Comparison of ENCODE assay signal across 15 cellular contexts in genomic region chr4:14152834-14153519, GRCh38.
DNase-seq lines count a peak whose midpoint lies in the region; ATAC-seq and TF ChIP-seq lines count a peak whose summit lies in the region.
"Had no signal": no experiment of that assay in that cellular context is flagged by ENCODE, and none has a peak within 500 bp of the region (broad histone marks: within the 10 kb centered on the region; RNA-seq: fewer than 3 reads in every experiment).

No MANE protein-coding gene starts in this region.

- peaks cover 20% of the 10 kb centered on the region for H3K4me1 ChIP-seq in foreskin keratinocyte

- peak; percentile 78 for ATAC-seq in GM18909 (IDR thresholded peaks at IDR 0.05; ENCODE audit: poor library complexity, unreplicated experiment)
- peak; percentile 66 for ATAC-seq in GM21529 (IDR thresholded peaks at IDR 0.05; ENCODE audit: unreplicated experiment)
- ATAC-seq in HG03064 (IDR thresholded peaks at IDR 0.05; ENCODE audit: low read depth, unreplicated experiment), result peak; percentile 71
- peak; percentile 80 for ATAC-seq in foreskin keratinocyte
- ATAC-seq: natural killer cell had no signal

- no peaks in the 10 kb centered on the region for H3K27me3 ChIP-seq in foreskin keratinocyte

- no peak overlapping the region for H3K27ac ChIP-seq in foreskin keratinocyte

- DNase-seq in foreskin keratinocyte (peak in 1 of 2 donors; percentile 33), kidney glomerular epithelial cell (lab: John Stamatoyannopoulos, UW) (no peak), NCI-H187 treated with DMSO at 0.1 percent for 48 hours (lab: John Stamatoyannopoulos, UW) (no peak), SKM-1 (lab: John Stamatoyannopoulos, UW; ENCODE audit: unreplicated experiment) (no peak), HuH-7 (ENCODE audit: low spot score) (no peak)
- DNase-seq: activated CD4-positive, alpha-beta T cell treated with anti-CD3 and anti-CD28 coated beads, Interleukin-2, amount 50 U/mL, for 4 hours; kidney; MV-4-11; natural killer cell; NCI-H748 treated with DMSO at 0.1 percent for 48 hours; small intestine; SW 1271 had no signal

- TF ChIP-seq CTCF in foreskin keratinocyte (conservative IDR thresholded peaks at IDR 0.05), result no peak
